1 cellular context compared by ENCODE assay signal in the genomic region with DNA sequence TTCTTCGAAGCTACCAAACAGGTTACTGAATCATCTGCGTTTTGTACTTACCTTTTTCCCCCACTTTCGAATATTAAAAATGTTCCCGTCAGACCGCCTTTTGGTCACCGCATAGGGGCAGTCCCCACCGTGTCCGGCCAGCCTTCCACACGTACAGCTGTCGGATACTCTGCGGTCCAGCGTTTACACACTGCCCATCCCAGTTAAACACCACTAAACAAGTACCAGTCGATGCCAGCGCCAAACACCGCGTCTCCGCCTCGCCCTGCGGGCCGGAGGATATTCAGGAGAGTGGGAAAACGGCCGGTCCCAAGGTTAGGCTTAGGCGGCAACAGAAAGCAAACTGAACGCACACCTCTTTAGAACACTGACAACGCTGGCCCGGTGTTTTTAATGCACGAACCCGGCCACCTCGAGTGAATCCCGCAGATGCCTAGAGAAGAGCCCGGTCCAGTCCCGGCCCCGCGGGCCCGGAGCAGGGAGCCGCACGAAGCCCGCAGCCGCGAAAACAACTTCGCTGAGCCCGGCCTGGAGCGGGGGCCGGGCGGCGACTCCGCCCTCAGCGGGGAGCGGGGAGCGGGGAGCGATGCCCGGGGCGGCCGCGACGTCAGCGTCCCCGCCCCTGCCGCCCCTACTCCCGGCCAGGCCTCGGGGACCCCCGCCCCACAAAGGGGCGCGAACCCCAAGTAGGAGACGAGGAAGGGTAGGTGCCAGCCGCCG.
A peak's percentile ranks its signal among the peaks of the same experiment; 100 is the strongest.
TF ChIP-seq lines count a peak whose summit lies in the region.

No MANE protein-coding gene starts in this region.

TF ChIP-seq in K562, 482 proteins besides CTCF, POLR2A, EP300 and RAD21 (continued from another document and continues in another):
- TF ChIP-seq, protein P1, sequence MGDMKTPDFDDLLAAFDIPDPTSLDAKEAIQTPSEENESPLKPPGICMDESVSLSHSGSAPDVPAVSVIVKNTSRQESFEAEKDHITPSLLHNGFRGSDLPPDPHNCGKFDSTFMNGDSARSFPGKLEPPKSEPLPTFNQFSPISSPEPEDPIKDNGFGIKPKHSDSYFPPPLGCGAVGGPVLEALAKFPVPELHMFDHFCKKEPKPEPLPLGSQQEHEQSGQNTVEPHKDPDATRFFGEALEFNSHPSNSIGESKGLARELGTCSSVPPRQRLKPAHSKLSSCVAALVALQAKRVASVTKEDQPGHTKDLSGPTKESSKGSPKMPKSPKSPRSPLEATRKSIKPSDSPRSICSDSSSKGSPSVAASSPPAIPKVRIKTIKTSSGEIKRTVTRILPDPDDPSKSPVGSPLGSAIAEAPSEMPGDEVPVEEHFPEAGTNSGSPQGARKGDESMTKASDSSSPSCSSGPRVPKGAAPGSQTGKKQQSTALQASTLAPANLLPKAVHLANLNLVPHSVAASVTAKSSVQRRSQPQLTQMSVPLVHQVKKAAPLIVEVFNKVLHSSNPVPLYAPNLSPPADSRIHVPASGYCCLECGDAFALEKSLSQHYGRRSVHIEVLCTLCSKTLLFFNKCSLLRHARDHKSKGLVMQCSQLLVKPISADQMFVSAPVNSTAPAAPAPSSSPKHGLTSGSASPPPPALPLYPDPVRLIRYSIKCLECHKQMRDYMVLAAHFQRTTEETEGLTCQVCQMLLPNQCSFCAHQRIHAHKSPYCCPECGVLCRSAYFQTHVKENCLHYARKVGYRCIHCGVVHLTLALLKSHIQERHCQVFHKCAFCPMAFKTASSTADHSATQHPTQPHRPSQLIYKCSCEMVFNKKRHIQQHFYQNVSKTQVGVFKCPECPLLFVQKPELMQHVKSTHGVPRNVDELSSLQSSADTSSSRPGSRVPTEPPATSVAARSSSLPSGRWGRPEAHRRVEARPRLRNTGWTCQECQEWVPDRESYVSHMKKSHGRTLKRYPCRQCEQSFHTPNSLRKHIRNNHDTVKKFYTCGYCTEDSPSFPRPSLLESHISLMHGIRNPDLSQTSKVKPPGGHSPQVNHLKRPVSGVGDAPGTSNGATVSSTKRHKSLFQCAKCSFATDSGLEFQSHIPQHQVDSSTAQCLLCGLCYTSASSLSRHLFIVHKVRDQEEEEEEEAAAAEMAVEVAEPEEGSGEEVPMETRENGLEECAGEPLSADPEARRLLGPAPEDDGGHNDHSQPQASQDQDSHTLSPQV (IDR thresholded peaks at IDR 0.05), result 0 out of 2 replicates have a peak, but pooled peaks have one; percentile 14
- TF ChIP-seq, protein P2, sequence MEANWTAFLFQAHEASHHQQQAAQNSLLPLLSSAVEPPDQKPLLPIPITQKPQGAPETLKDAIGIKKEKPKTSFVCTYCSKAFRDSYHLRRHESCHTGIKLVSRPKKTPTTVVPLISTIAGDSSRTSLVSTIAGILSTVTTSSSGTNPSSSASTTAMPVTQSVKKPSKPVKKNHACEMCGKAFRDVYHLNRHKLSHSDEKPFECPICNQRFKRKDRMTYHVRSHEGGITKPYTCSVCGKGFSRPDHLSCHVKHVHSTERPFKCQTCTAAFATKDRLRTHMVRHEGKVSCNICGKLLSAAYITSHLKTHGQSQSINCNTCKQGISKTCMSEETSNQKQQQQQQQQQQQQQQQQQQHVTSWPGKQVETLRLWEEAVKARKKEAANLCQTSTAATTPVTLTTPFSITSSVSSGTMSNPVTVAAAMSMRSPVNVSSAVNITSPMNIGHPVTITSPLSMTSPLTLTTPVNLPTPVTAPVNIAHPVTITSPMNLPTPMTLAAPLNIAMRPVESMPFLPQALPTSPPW (CRISPR knock-in tag; IDR thresholded peaks at IDR 0.05), result no peak
- TF ChIP-seq PHF20 (IDR thresholded peaks at IDR 0.05; ENCODE audit: partially characterized antibody), result peak; percentile 20
- TF ChIP-seq IFI16 (CRISPR knock-in tag; IDR thresholded peaks at IDR 0.05), result no peak
- TF ChIP-seq ZNF217 (CRISPR knock-in tag; IDR thresholded peaks at IDR 0.05), result no peak
- no peak for TF ChIP-seq ZKSCAN8 (CRISPR knock-in tag; IDR thresholded peaks at IDR 0.05)
- 0 out of 2 replicates have a peak, but pooled peaks have one; percentile 33 for TF ChIP-seq ELF2 (CRISPR knock-in tag; IDR thresholded peaks at IDR 0.05)
- TF ChIP-seq PCBP2 (IDR thresholded peaks at IDR 0.05; ENCODE audit: low read depth, low read length, poor library complexity, severe bottlenecking), result no peak
- TF ChIP-seq ZBTB7A (IDR thresholded peaks at IDR 0.05; ENCODE audit: borderline replicate concordance, control insufficient read depth, low read depth, low read length), result peak; percentile 76
- no peak for TF ChIP-seq E2F3 (CRISPR knock-in tag; IDR thresholded peaks at IDR 0.05)
- TF ChIP-seq, protein P3, sequence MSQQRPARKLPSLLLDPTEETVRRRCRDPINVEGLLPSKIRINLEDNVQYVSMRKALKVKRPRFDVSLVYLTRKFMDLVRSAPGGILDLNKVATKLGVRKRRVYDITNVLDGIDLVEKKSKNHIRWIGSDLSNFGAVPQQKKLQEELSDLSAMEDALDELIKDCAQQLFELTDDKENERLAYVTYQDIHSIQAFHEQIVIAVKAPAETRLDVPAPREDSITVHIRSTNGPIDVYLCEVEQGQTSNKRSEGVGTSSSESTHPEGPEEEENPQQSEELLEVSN (IDR thresholded peaks at IDR 0.05; ENCODE audit: borderline replicate concordance in 1 of 2, extremely low read depth in 1 of 2, insufficient read depth in 1 of 2, insufficient read length in 1 of 2, low read depth in 1 of 2, low read length in 1 of 2, poor library complexity in 1 of 2, severe bottlenecking in 1 of 2), result peak in 1 of 2 experiments; percentile 56
- TF ChIP-seq FOXJ3 (CRISPR knock-in tag; IDR thresholded peaks at IDR 0.05), result no peak
- TF ChIP-seq PURB (CRISPR knock-in tag; IDR thresholded peaks at IDR 0.05; ENCODE audit: low read depth), result no peak
- peak; percentile 46; the same call in 1 of the 2 replicates for TF ChIP-seq PML (IDR thresholded peaks at IDR 0.05; ENCODE audit: low read length)
- TF ChIP-seq KDM2B (CRISPR knock-in tag; IDR thresholded peaks at IDR 0.05), result peak; percentile 29; the same call in 1 of the 2 replicates
- TF ChIP-seq MTA3 (IDR thresholded peaks at IDR 0.05; ENCODE audit: borderline replicate concordance), result peak; percentile 51; the same call in 1 of the 2 replicates
- TF ChIP-seq MIER1 (IDR thresholded peaks at IDR 0.05; ENCODE audit: low read depth), result peak; percentile 40; the same call in 1 of the 2 replicates
- TF ChIP-seq, protein P4, sequence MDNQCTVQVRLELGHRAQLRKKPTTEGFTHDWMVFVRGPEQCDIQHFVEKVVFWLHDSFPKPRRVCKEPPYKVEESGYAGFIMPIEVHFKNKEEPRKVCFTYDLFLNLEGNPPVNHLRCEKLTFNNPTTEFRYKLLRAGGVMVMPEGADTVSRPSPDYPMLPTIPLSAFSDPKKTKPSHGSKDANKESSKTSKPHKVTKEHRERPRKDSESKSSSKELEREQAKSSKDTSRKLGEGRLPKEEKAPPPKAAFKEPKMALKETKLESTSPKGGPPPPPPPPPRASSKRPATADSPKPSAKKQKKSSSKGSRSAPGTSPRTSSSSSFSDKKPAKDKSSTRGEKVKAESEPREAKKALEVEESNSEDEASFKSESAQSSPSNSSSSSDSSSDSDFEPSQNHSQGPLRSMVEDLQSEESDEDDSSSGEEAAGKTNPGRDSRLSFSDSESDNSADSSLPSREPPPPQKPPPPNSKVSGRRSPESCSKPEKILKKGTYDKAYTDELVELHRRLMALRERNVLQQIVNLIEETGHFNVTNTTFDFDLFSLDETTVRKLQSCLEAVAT (IDR thresholded peaks at IDR 0.05), result peak; percentile 46 to 66; a peak in 2 of 4 replicates
- TF ChIP-seq RBM14 (IDR thresholded peaks at IDR 0.05; ENCODE audit: borderline replicate concordance, insufficient read depth, low read depth, low read length), result no peak
- TF ChIP-seq KLF13 (tag; IDR thresholded peaks at IDR 0.05; ENCODE audit: borderline replicate concordance, low read depth), result no peak
- TF ChIP-seq TEAD4 (IDR thresholded peaks at IDR 0.05; ENCODE audit: low read length), result 0 out of 2 replicates have a peak, but pooled peaks have one; percentile 3
- no peak for TF ChIP-seq TEAD4 (CRISPR knock-in tag; IDR thresholded peaks at IDR 0.05; ENCODE audit: borderline replicate concordance)
- TF ChIP-seq, protein P5, sequence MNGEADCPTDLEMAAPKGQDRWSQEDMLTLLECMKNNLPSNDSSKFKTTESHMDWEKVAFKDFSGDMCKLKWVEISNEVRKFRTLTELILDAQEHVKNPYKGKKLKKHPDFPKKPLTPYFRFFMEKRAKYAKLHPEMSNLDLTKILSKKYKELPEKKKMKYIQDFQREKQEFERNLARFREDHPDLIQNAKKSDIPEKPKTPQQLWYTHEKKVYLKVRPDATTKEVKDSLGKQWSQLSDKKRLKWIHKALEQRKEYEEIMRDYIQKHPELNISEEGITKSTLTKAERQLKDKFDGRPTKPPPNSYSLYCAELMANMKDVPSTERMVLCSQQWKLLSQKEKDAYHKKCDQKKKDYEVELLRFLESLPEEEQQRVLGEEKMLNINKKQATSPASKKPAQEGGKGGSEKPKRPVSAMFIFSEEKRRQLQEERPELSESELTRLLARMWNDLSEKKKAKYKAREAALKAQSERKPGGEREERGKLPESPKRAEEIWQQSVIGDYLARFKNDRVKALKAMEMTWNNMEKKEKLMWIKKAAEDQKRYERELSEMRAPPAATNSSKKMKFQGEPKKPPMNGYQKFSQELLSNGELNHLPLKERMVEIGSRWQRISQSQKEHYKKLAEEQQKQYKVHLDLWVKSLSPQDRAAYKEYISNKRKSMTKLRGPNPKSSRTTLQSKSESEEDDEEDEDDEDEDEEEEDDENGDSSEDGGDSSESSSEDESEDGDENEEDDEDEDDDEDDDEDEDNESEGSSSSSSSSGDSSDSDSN (IDR thresholded peaks at IDR 0.05; ENCODE audit: borderline replicate concordance in 1 of 2, low read depth in 2 of 2, low read length in 2 of 2), result 0 out of 4 replicates have a peak, but pooled peaks have one; percentile 59 to 86
- TF ChIP-seq PHF21A (IDR thresholded peaks at IDR 0.05; ENCODE audit: borderline replicate concordance, low read depth), result 0 out of 2 replicates have a peak, but pooled peaks have one; percentile 25
- TF ChIP-seq, protein P6, sequence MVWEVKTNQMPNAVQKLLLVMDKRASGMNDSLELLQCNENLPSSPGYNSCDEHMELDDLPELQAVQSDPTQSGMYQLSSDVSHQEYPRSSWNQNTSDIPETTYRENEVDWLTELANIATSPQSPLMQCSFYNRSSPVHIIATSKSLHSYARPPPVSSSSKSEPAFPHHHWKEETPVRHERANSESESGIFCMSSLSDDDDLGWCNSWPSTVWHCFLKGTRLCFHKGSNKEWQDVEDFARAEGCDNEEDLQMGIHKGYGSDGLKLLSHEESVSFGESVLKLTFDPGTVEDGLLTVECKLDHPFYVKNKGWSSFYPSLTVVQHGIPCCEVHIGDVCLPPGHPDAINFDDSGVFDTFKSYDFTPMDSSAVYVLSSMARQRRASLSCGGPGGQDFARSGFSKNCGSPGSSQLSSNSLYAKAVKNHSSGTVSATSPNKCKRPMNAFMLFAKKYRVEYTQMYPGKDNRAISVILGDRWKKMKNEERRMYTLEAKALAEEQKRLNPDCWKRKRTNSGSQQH (CRISPR knock-in tag; IDR thresholded peaks at IDR 0.05), result no peak
- peak; percentile 86 for TF ChIP-seq RBBP5 (IDR thresholded peaks at IDR 0.05; ENCODE audit: borderline replicate concordance, insufficient read depth, low read length, poor library complexity, severe bottlenecking)
- TF ChIP-seq NONO (IDR thresholded peaks at IDR 0.05; ENCODE audit: low read depth in 2 of 2, low read length in 1 of 2), result peak in 1 of 2 experiments; percentile 69; a peak in 1 of 4 replicates
- TF ChIP-seq, protein P7, sequence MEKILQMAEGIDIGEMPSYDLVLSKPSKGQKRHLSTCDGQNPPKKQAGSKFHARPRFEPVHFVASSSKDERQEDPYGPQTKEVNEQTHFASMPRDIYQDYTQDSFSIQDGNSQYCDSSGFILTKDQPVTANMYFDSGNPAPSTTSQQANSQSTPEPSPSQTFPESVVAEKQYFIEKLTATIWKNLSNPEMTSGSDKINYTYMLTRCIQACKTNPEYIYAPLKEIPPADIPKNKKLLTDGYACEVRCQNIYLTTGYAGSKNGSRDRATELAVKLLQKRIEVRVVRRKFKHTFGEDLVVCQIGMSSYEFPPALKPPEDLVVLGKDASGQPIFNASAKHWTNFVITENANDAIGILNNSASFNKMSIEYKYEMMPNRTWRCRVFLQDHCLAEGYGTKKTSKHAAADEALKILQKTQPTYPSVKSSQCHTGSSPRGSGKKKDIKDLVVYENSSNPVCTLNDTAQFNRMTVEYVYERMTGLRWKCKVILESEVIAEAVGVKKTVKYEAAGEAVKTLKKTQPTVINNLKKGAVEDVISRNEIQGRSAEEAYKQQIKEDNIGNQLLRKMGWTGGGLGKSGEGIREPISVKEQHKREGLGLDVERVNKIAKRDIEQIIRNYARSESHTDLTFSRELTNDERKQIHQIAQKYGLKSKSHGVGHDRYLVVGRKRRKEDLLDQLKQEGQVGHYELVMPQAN (IDR thresholded peaks at IDR 0.05; ENCODE audit: borderline replicate concordance), result peak; percentile 79
- TF ChIP-seq ZKSCAN1 (IDR thresholded peaks at IDR 0.05; ENCODE audit: low read depth, low read length), result no peak
- 0 out of 2 replicates have a peak, but pooled peaks have one; percentile 2 for TF ChIP-seq POLR2AphosphoS5 (IDR thresholded peaks at IDR 0.05; ENCODE audit: control insufficient read depth, insufficient read depth, low read depth, low read length)
- no peak for TF ChIP-seq MEF2A (IDR thresholded peaks at IDR 0.05; ENCODE audit: control insufficient read depth, low read depth, low read length)
- no peak for TF ChIP-seq ZNF174 (CRISPR knock-in tag; IDR thresholded peaks at IDR 0.05)
- TF ChIP-seq L3MBTL2 (IDR thresholded peaks at IDR 0.05), result peak; percentile 33
- 0 out of 2 replicates have a peak, but pooled peaks have one; percentile 56 for TF ChIP-seq NR3C1 (CRISPR knock-in tag; IDR thresholded peaks at IDR 0.05)
- no peak for TF ChIP-seq NFXL1 (CRISPR knock-in tag; IDR thresholded peaks at IDR 0.05)
- TF ChIP-seq ILK (tag; IDR thresholded peaks at IDR 0.05; ENCODE audit: borderline replicate concordance, low read depth), result no peak
- peak in 1 of 2 experiments; percentile 69; a peak in 2 of 4 replicates for TF ChIP-seq HDAC1 (IDR thresholded peaks at IDR 0.05)
- TF ChIP-seq CAMTA2 (CRISPR knock-in tag; conservative IDR thresholded peaks at IDR 0.05), result no peak
- TF ChIP-seq, protein P8, sequence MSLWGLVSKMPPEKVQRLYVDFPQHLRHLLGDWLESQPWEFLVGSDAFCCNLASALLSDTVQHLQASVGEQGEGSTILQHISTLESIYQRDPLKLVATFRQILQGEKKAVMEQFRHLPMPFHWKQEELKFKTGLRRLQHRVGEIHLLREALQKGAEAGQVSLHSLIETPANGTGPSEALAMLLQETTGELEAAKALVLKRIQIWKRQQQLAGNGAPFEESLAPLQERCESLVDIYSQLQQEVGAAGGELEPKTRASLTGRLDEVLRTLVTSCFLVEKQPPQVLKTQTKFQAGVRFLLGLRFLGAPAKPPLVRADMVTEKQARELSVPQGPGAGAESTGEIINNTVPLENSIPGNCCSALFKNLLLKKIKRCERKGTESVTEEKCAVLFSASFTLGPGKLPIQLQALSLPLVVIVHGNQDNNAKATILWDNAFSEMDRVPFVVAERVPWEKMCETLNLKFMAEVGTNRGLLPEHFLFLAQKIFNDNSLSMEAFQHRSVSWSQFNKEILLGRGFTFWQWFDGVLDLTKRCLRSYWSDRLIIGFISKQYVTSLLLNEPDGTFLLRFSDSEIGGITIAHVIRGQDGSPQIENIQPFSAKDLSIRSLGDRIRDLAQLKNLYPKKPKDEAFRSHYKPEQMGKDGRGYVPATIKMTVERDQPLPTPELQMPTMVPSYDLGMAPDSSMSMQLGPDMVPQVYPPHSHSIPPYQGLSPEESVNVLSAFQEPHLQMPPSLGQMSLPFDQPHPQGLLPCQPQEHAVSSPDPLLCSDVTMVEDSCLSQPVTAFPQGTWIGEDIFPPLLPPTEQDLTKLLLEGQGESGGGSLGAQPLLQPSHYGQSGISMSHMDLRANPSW (CRISPR knock-in tag; IDR thresholded peaks at IDR 0.05), result 0 out of 2 replicates have a peak, but pooled peaks have one; percentile 67
